ENCODE assay signal across 17 cellular contexts in genomic region chr5:84393969-84394368, GRCh38. TPM values are rescaled to one million over a fixed set of nuclear protein-coding genes. Genes with fewer than 3 reads are reported as not detected.
DNase-seq lines count a peak whose midpoint lies in the region; ATAC-seq and TF ChIP-seq lines count a peak whose summit lies in the region.
"Had no signal": no experiment of that assay in that cellular context is flagged by ENCODE, and none has a peak within 500 bp of the region (broad histone marks: within the 10 kb centered on the region; RNA-seq: fewer than 3 reads in every experiment).

No MANE protein-coding gene starts in this region.

- H4K5ac ChIP-seq in IMR-90 (ENCODE audit: low read depth, low read length) = no peak overlapping the region

- H3K4me1 ChIP-seq in IMR-90 (ENCODE audit: control insufficient read depth, insufficient read depth, low read length) (peaks cover 2% of the 10 kb centered on the region; the same call in 1 of the 2 replicates), upper lobe of left lung (no peaks in the 10 kb centered on the region)
- H3K4me1 ChIP-seq: HAP-1 had no signal

- no peak overlapping the region for H3K18ac ChIP-seq in IMR-90 (ENCODE audit: low read depth, low read length)

- CTCF ChIA-PET in IMR-90 (lab: Yijun Ruan, JAX) = interaction anchor here (0.7 kb wide), 1 partner anchor 26 kb away, joined by 4 read pairs; no protein-coding TSS in a partner anchor

- no peaks in the 10 kb centered on the region for H3K27me3 ChIP-seq in IMR-90 (ENCODE audit: control insufficient read depth, insufficient read depth, low read length)
- H3K27me3 ChIP-seq in upper lobe of left lung = no peaks in the 10 kb centered on the region

- no peaks in the 10 kb centered on the region for H3K9me3 Mint-ChIP-seq in progenitor cell of endocrine pancreas (ENCODE audit: low read depth)

- no peaks in the 10 kb centered on the region for H4K20me1 ChIP-seq in IMR-90 (ENCODE audit: insufficient read depth, low read length)

- no peak overlapping the region for H2AFZ ChIP-seq in IMR-90 (replicated peaks; ENCODE audit: low read length, poor library complexity)

- H2AK5ac ChIP-seq in IMR-90 (ENCODE audit: low read depth, low read length) = no peak overlapping the region

- H2BK15ac ChIP-seq in IMR-90 (ENCODE audit: low read depth, low read length) = no peak overlapping the region; the same call in 2 of the 3 replicates

- no peaks in the 10 kb centered on the region for H3K27me3 Mint-ChIP-seq in progenitor cell of endocrine pancreas
- H3K27me3 Mint-ChIP-seq: natural killer cell treated with Interleukin-12 subunit alpha and Interleukin-12 subunit beta and Interleukin-15 and Interleukin-18, amount 100 ng/mL, for 72 hours; T-helper 17 cell had no signal

- no peak overlapping the region for H4K8ac ChIP-seq in IMR-90 (ENCODE audit: low read depth in 2 of 2, low read length in 2 of 2)

- H3K23ac ChIP-seq in IMR-90 (ENCODE audit: low read depth, low read length) = no peak overlapping the region

- H3K9me3 ChIP-seq in IMR-90 (ENCODE audit: control insufficient read depth, insufficient read depth, low read length) = no peaks in the 10 kb centered on the region
- H3K9me3 ChIP-seq in upper lobe of left lung = no peaks in the 10 kb centered on the region
- H3K9me3 ChIP-seq: HAP-1 had no signal

- peak; percentile 91 for ATAC-seq in IMR-90 (ENCODE audit: low read depth)
- ATAC-seq in GM19452 (IDR thresholded peaks at IDR 0.05; ENCODE audit: unreplicated experiment) = no peak
- ATAC-seq in upper lobe of left lung (ENCODE audit: low FRiP score in 2 of 2) = no peak
- ATAC-seq in HG02885 (IDR thresholded peaks at IDR 0.05; ENCODE audit: poor library complexity, unreplicated experiment) = no peak
- ATAC-seq: activated naive CD4-positive, alpha-beta T cell treated with anti-CD3 and anti-CD28 coated beads, Interleukin-2, amount 50 U/mL, for 72 hours; natural killer cell treated with Interleukin-12 subunit alpha and Interleukin-12 subunit beta and Interleukin-15 and Interleukin-18, amount 100 ng/mL, for 72 hours; T-helper 17 cell had no signal

- TF ChIP-seq RAD21 in IMR-90 (IDR thresholded peaks at IDR 0.05; ENCODE audit: low read length) = no peak

- no peak overlapping the region for H4K91ac ChIP-seq in IMR-90 (ENCODE audit: insufficient read depth, low read depth, low read length)

- 70% methylated on average over 2 of the region's 6 CpGs; no CpG with 5 or more reads in 1 of the 2 experiments for WGBS in IMR-90 (ENCODE audit: extremely low coverage in 2 of 2, insufficient read length in 1 of 2), 2 experiments
- WGBS in upper lobe of left lung, 2 donors = 83 to 84% methylated on average over 6 of the region's 6 CpGs

- H3K4me3 ChIP-seq in IMR-90 (ENCODE audit: insufficient read depth, low read depth, low read length) = no peak overlapping the region
- H3K4me3 ChIP-seq in upper lobe of left lung = no peak overlapping the region
- H3K4me3 ChIP-seq: HAP-1 had no signal

- no peak overlapping the region for H3K4me2 ChIP-seq in IMR-90 (ENCODE audit: low read depth, low read length)

- BruUV-seq in IMR-90 (replicated peaks; lab: Mats Ljungman, UMichigan) = no TSS peak

- no peak overlapping the region for H3K14ac ChIP-seq in IMR-90 (replicated peaks; ENCODE audit: low read depth, low read length)

- H3K36me3 ChIP-seq in IMR-90 (ENCODE audit: control insufficient read depth, insufficient read depth, low read length) = no peaks in the 10 kb centered on the region
- no peaks in the 10 kb centered on the region for H3K36me3 ChIP-seq in upper lobe of left lung
- H3K36me3 ChIP-seq: HAP-1 had no signal

- TF ChIP-seq CTCF in IMR-90 (conservative IDR thresholded peaks at IDR 0.05; ENCODE audit: low read depth, low read length) (no peak), progenitor cell of endocrine pancreas (IDR thresholded peaks at IDR 0.05; ENCODE audit: unreplicated experiment) (no peak), upper lobe of left lung (IDR thresholded peaks at IDR 0.05) (no peak)

- peak; percentile 90 for DNase-seq in ACHN
- peak; percentile 88 for DNase-seq in IMR-90
- peak; percentile 81 for DNase-seq in amniotic stem cell (lab: John Stamatoyannopoulos, UW)
- DNase-seq in hepatic stellate cell (ENCODE audit: low spot score) = peak; percentile 57
- DNase-seq in progenitor cell of endocrine pancreas (ENCODE audit: low spot score, unreplicated experiment) = no peak
- no peak for DNase-seq in upper lobe of left lung
- DNase-seq: activated CD8-positive, alpha-beta memory T cell treated with anti-CD3 and anti-CD28 coated beads for 24 hours; effector CD8-positive, alpha-beta T cell; NCI-H1092 treated with DMSO at 0.1 percent for 48 hours; NK-92 treated with Interleukin-12 subunit alpha and Interleukin-12 subunit beta, amount 100 ng/mL, for 24 hours; stimulated activated CD4-positive, alpha-beta T cell treated with anti-CD3 and anti-CD28 coated beads, Interleukin-15, amount 100 ng/mL, for 24 hours; T-helper 17 cell had no signal

- H3K27ac Mint-ChIP-seq in progenitor cell of endocrine pancreas = no peak overlapping the region
- H3K27ac Mint-ChIP-seq: activated naive CD4-positive, alpha-beta T cell treated with anti-CD3 and anti-CD28 coated beads, Interleukin-2, amount 50 U/mL, for 72 hours; natural killer cell treated with Interleukin-12 subunit alpha and Interleukin-12 subunit beta and Interleukin-15 and Interleukin-18, amount 100 ng/mL, for 72 hours; T-helper 17 cell had no signal

- no peaks in the 10 kb centered on the region for H3K36me3 Mint-ChIP-seq in progenitor cell of endocrine pancreas (ENCODE audit: insufficient read depth)
- H3K36me3 Mint-ChIP-seq: activated naive CD4-positive, alpha-beta T cell treated with anti-CD3 and anti-CD28 coated beads, Interleukin-2, amount 50 U/mL, for 72 hours; natural killer cell treated with Interleukin-12 subunit alpha and Interleukin-12 subunit beta and Interleukin-15 and Interleukin-18, amount 100 ng/mL, for 72 hours had no signal

- dilution Hi-C loops in IMR-90 (cut with HindIII; ENCODE audit: low sequenced_read_pairs, unreplicated experiment) = no loop called here

- TF ChIP-seq POLR2A in IMR-90 (IDR thresholded peaks at IDR 0.05; ENCODE audit: low read depth, low read length) (no peak), upper lobe of left lung (IDR thresholded peaks at IDR 0.05) (no peak)

- H2BK20ac ChIP-seq in IMR-90 (ENCODE audit: low read depth, low read length) = no peak overlapping the region

- H3K4ac ChIP-seq in IMR-90 (ENCODE audit: low read depth, low read length) = no peak overlapping the region

- H2BK5ac ChIP-seq in IMR-90 (ENCODE audit: low read depth, low read length, poor library complexity, severe bottlenecking) = no peak overlapping the region

- no peak overlapping the region for H2BK120ac ChIP-seq in IMR-90 (ENCODE audit: low read depth, low read length)

- H3K9me1 ChIP-seq in IMR-90 (ENCODE audit: insufficient read depth, low read length) = no peaks in the 10 kb centered on the region

- no peak overlapping the region for H2AK9ac ChIP-seq in IMR-90 (replicated peaks; ENCODE audit: low read depth, low read length, poor library complexity)

- no peak overlapping the region for H3K4me3 Mint-ChIP-seq in progenitor cell of endocrine pancreas (ENCODE audit: low read depth)
- H3K4me3 Mint-ChIP-seq: natural killer cell treated with Interleukin-12 subunit alpha and Interleukin-12 subunit beta and Interleukin-15 and Interleukin-18, amount 100 ng/mL, for 72 hours; T-helper 17 cell had no signal

- in situ Hi-C loops in ACHN (cut with HindIII; ENCODE audit: low pct_ligation_motif_present, low pct_unique_long_range_greater_than_20kb, low sequenced_read_pairs) = no loop called here
- in situ Hi-C loops in IMR-90 (cut with MboI; ENCODE audit: low sequenced_read_pairs) = no loop called here

- H3K9ac ChIP-seq in IMR-90 (ENCODE audit: low read depth, low read length) = no peak overlapping the region

- no peak overlapping the region for H3K27ac ChIP-seq in IMR-90 (ENCODE audit: insufficient read depth, low read length)
- H3K27ac ChIP-seq in upper lobe of left lung = no peak overlapping the region

- no peak overlapping the region for H3K56ac ChIP-seq in IMR-90 (ENCODE audit: extremely low read depth, insufficient read depth, low read length)

- H3K79me1 ChIP-seq in IMR-90 (ENCODE audit: low read depth in 1 of 2, low read length in 2 of 2) = peaks cover 0 to 3% of the 10 kb centered on the region in 2 experiments; a peak in 1 of 4 replicates

- peaks cover 3% of the 10 kb centered on the region for H3K4me1 Mint-ChIP-seq in progenitor cell of endocrine pancreas (ENCODE audit: low read depth)
- H3K4me1 Mint-ChIP-seq: T-helper 17 cell had no signal

- intact Hi-C loops in IMR-90 (cut with micrococcal nuclease) = no loop called here

- POLR2A ChIA-PET in IMR-90 (lab: Charles Lee; ENCODE audit: unreplicated experiment) = no interaction called here

- TF ChIP-seq EP300 in upper lobe of left lung (IDR thresholded peaks at IDR 0.05) = no peak

TF ChIP-seq in IMR-90, 13 proteins besides CTCF, POLR2A, EP300 and RAD21 (continues in another document):
- 0 out of 2 replicates have a peak, but pooled peaks have one; percentile 59 for TF ChIP-seq FOS (IDR thresholded peaks at IDR 0.05; ENCODE audit: low read depth, low read length)
- no peak for TF ChIP-seq MXI1 (IDR thresholded peaks at IDR 0.05; ENCODE audit: borderline replicate concordance, low read depth, low read length)
- TF ChIP-seq MAZ (IDR thresholded peaks at IDR 0.05; ENCODE audit: borderline replicate concordance, low read depth, low read length) = no peak
- no peak for TF ChIP-seq CHD1 (IDR thresholded peaks at IDR 0.05; ENCODE audit: low read depth, low read length)
- peak; percentile 30; the same call in 1 of the 2 replicates for TF ChIP-seq NFE2L2 (IDR thresholded peaks at IDR 0.05; ENCODE audit: low read depth, low read length)
- TF ChIP-seq ELK1 (IDR thresholded peaks at IDR 0.05; ENCODE audit: borderline replicate concordance, low read depth, low read length) = no peak
- peak; percentile 84 for TF ChIP-seq MAFK (IDR thresholded peaks at IDR 0.05; ENCODE audit: low read depth, low read length)
- TF ChIP-seq SMC3 (IDR thresholded peaks at IDR 0.05; ENCODE audit: low read depth, low read length) = no peak

RNA-seq across cellular contexts. Expression of gene EDIL3, which starts 9.3 kb away (rescaled TPM):
- total RNA-seq in IMR-90 (2012; rRNA removed) = 82.8 and 101 TPM in 2 replicates
- 43.7 and 55.5 TPM in 2 replicates for polyA plus RNA-seq in IMR-90 (2012; rRNA removed)
- 10.6 and 11.1 TPM in 2 replicates for polyA plus RNA-seq in IMR-90 (2012; cell fraction: cytosol; rRNA removed)
- polyA plus RNA-seq in IMR-90 (2012; cell fraction: nucleus; rRNA removed; ENCODE audit: low replicate concordance) = 3.3 and 17.7 TPM in 2 replicates
- total RNA-seq in progenitor cell of endocrine pancreas = 4.8 and 5.6 TPM in 2 replicates
- total RNA-seq in upper lobe of left lung = 10 to 100 TPM; 14.7 to 40.1 (median 17.7) TPM
- total RNA-seq: activated naive CD4-positive, alpha-beta T cell treated with anti-CD3 and anti-CD28 coated beads, Interleukin-2, amount 50 U/mL, for 72 hours; natural killer cell treated with Interleukin-12 subunit alpha and Interleukin-12 subunit beta and Interleukin-15 and Interleukin-18, amount 100 ng/mL, for 72 hours; T-helper 17 cell had no signal

Comparison
In these comparisons a context has a peak if more than half of its experiments do, and no peak if none do; other contexts are left out.
1. DNase-seq: peak in ACHN (single experiment), IMR-90 (single experiment), amniotic stem cell (single experiment) and hepatic stellate cell (single experiment); none in progenitor cell of endocrine pancreas (single experiment) and upper lobe of left lung (0 of 2).